29 cellular contexts compared by ENCODE assay signal in the genomic region with DNA sequence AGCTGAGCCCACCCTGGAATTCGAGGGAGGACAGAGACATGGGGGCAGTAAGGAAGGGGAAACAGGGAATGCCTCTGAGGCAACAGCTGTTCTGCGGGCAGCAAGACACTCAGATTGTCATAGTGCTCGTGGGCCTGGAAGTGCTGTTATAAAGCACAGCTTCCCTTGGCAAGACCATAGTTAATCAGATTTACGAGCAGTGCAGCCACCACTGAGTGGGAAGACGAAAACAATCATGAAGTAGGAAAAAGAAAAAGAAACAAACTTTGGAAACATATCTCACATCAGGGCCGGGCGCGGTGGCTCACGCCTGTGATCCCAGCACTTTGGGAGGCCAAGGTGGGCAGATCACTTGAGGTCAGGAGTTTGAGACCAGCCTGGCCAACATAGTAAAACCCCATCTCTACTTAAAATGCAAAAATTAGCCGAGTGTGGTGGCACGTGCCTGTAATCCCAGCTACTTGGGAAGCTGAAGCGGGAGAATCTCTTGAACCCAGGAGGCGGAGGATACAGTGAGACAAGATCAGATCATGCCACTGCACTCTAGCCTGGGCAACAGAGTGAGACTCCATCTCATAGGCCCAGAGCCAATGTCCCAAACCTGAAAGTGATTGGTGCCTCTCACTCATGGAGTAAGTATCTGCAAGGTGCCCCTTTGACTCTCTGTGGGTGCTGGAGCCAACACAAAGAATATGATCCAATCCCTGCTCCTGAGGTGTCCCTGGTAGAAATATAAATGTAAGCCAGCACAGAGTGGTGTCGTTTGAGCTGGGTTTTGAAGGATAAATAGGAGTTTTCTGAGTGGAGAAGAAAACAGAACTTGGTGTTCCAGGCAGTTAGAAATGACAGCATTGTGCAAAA. TPM values are rescaled to one million over a fixed set of nuclear protein-coding genes. Genes with fewer than 3 reads are reported as not detected.
A peak's percentile ranks its signal among the peaks of the same experiment; 100 is the strongest.
DNase-seq lines count a peak whose midpoint lies in the region; ATAC-seq and TF ChIP-seq lines count a peak whose summit lies in the region.
"Had no signal": no experiment of that assay in that cellular context is flagged by ENCODE, and none has a peak within 500 bp of the region (broad histone marks: within the 10 kb centered on the region; RNA-seq: fewer than 3 reads in every experiment).

No MANE protein-coding gene starts in this region.

- no peak overlapping the region for H3K4me3 Mint-ChIP-seq in GM23338
- H3K4me3 Mint-ChIP-seq: brain, neural crest cell had no signal

- POLR2A ChIA-PET in HEK293 (lab: Yijun Ruan, JAX) (no interaction called here), OCI-LY7 (lab: Charles Lee) (interaction anchor here (0.6 kb wide), 1 partner anchor 37 kb away, joined by 5 read pairs; no protein-coding TSS in a partner anchor)

- TF ChIP-seq CTCF in HEK293 (tag by site-specific recombination; IDR thresholded peaks at IDR 0.05) (no peak), OCI-LY7 (conservative IDR thresholded peaks at IDR 0.05; ENCODE audit: low read length) (no peak), hepatocyte (IDR thresholded peaks at IDR 0.05; ENCODE audit: poor library complexity) (no peak), foreskin fibroblast (IDR thresholded peaks at IDR 0.05; ENCODE audit: low read depth, low read length) (no peak), left lung (IDR thresholded peaks at IDR 0.05) (no peak), GM23338 (conservative IDR thresholded peaks at IDR 0.05; ENCODE audit: low read depth in 2 of 2) (no peak)

- TSS peak; percentile 58 for BruUV-seq in OCI-LY7 (replicated peaks; lab: Mats Ljungman, UMichigan)

- peaks cover 29% of the 10 kb centered on the region for H3K36me3 Mint-ChIP-seq in GM23338 (ENCODE audit: low read depth)

- no peak overlapping the region for H3K4me3 ChIP-seq in HEK293 (ENCODE audit: low read depth, low read length)
- H3K4me3 ChIP-seq in OCI-LY7 (ENCODE audit: low read depth, low read length, poor library complexity, severe bottlenecking), result no peak overlapping the region
- H3K4me3 ChIP-seq in hepatocyte, result no peak overlapping the region
- no peak overlapping the region for H3K4me3 ChIP-seq in skeletal muscle satellite cell (ENCODE audit: low read length)
- H3K4me3 ChIP-seq in foreskin fibroblast (ENCODE audit: low read depth in 1 of 2, low read length in 2 of 2), result no peak overlapping the region
- H3K4me3 ChIP-seq in left lung, result no peak overlapping the region
- H3K4me3 ChIP-seq in GM23338, result no peak overlapping the region
- H3K4me3 ChIP-seq: esophagus muscularis mucosa, gastroesophageal sphincter, lung, suprapubic skin, upper lobe of right lung had no signal

- H3K79me2 ChIP-seq in OCI-LY7 (ENCODE audit: insufficient read depth, low read depth, low read length) (no peaks in the 10 kb centered on the region), hepatocyte (no peaks in the 10 kb centered on the region), GM23338 (replicated peaks; ENCODE audit: insufficient read depth) (no peaks in the 10 kb centered on the region)
- H3K79me2 ChIP-seq: parathyroid adenoma had no signal

- 92% methylated on average over 14 of the region's 14 CpGs for WGBS in hepatocyte (ENCODE audit: low lambda C conversion rate, missing lambda C conversion rate)

- H4K20me1 ChIP-seq in OCI-LY7 (ENCODE audit: insufficient read depth, low read length) (no peaks in the 10 kb centered on the region), hepatocyte (ENCODE audit: insufficient read depth, poor library complexity, severe bottlenecking) (no peaks in the 10 kb centered on the region), GM23338 (replicated peaks; ENCODE audit: insufficient read depth) (0 out of 2 replicates have a peak, but pooled peaks cover 6% of the 10 kb centered on the region)

- ATAC-seq in left lung (no peak), GM23338 (no peak)
- ATAC-seq: gastroesophageal sphincter, upper lobe of right lung had no signal

- H3K4me1 ChIP-seq in HEK293 (ENCODE audit: control insufficient read depth, insufficient read depth, low read length) (no peaks in the 10 kb centered on the region), OCI-LY7 (ENCODE audit: insufficient read depth, low read length, poor library complexity, severe bottlenecking) (no peaks in the 10 kb centered on the region), hepatocyte (ENCODE audit: insufficient read depth) (no peaks in the 10 kb centered on the region), skeletal muscle satellite cell (ENCODE audit: control insufficient read depth, insufficient read depth, low read length) (peaks cover 17% of the 10 kb centered on the region), left lung (no peaks in the 10 kb centered on the region), GM23338 (ENCODE audit: insufficient read depth) (no peaks in the 10 kb centered on the region)
- H3K4me1 ChIP-seq: esophagus muscularis mucosa, gastroesophageal sphincter, parathyroid adenoma, upper lobe of right lung had no signal

- H2AFZ ChIP-seq in OCI-LY7 (ENCODE audit: low read length), result no peak overlapping the region
- H2AFZ ChIP-seq in hepatocyte, result no peak overlapping the region
- no peak overlapping the region for H2AFZ ChIP-seq in GM23338
- H2AFZ ChIP-seq: parathyroid adenoma had no signal

- 0 out of 2 replicates have a peak, but pooled peaks cover 7% of the 10 kb centered on the region for H3F3A ChIP-seq in GM23338 (replicated peaks; ENCODE audit: low read depth)

- CTCF ChIA-PET in HEK293 (lab: Yijun Ruan, JAX), result interaction anchor here (0.6 to 1.0 kb wide), 4 partner anchors 46 to 264 kb away, joined by 3 to 4 read pairs (median 3); a partner anchor contains a TSS
- CTCF ChIA-PET in OCI-LY7 (lab: Charles Lee; ENCODE audit: unreplicated experiment), result interaction anchor here (0.6 kb wide), 1 partner anchor 773 kb away, joined by 4 read pairs; no protein-coding TSS in a partner anchor

- H3K4me2 ChIP-seq in OCI-LY7 (ENCODE audit: low read length) (no peak overlapping the region), hepatocyte (no peak overlapping the region), skeletal muscle satellite cell (ENCODE audit: low read length) (peak overlapping the region; percentile 59), GM23338 (no peak overlapping the region)

- DNase-seq in OCI-LY7 (ENCODE audit: low spot score) (no peak), hepatocyte (ENCODE audit: low spot score) (no peak), NCI-H526 treated with DMSO at 0.1 percent for 48 hours (lab: John Stamatoyannopoulos, UW) (no peak), foreskin fibroblast (no peak), left lung (no peak), GM23338 (ENCODE audit: low spot score) (no peak)
- DNase-seq: activated CD4-positive, alpha-beta T cell treated with anti-CD3 and anti-CD28 coated beads, Interleukin-2, amount 50 U/mL, for 4 hours; activated CD4-positive, CD25-positive, alpha-beta regulatory T cell; activated naive CD4-positive, alpha-beta T cell treated with Interleukin-2 at 50 U/mL for 16 hours; Calu3; cerebellar nuclear complex; DMS79 treated with DMSO at 0.1 percent for 48 hours; hippocampal formation; MV-4-11; NCI-H82; retina; RPMI8226; stimulated activated CD4-positive, alpha-beta T cell treated with anti-CD3 and anti-CD28 coated beads, Interleukin-1b, Interleukin-23, amount 100 ng/mL, for 48 hours; stimulated activated naive CD4-positive, alpha-beta T cell treated with Interleukin-2 at 50 U/mL for 16 hours; upper lobe of right lung had no signal

- no peaks in the 10 kb centered on the region for H3K9me3 Mint-ChIP-seq in GM23338
- H3K9me3 Mint-ChIP-seq: brain, neural crest cell had no signal

- intact Hi-C loops in OCI-LY7 (cut with micrococcal nuclease; ENCODE audit: unreplicated experiment), result no loop called here
- intact Hi-C loops in left lung (cut with DNase I), result no loop called here

- H3K27ac Mint-ChIP-seq in GM23338, result no peak overlapping the region

- H3K27me3 Mint-ChIP-seq in GM23338 (ENCODE audit: insufficient read depth, low read depth, poor library complexity), result peaks cover 7% of the 10 kb centered on the region
- H3K27me3 Mint-ChIP-seq: brain had no signal

- H3K9ac ChIP-seq in skeletal muscle satellite cell (ENCODE audit: low read depth, low read length), result peak overlapping the region; percentile 62
- H3K9ac ChIP-seq: parathyroid adenoma had no signal

- H3K27ac ChIP-seq in HEK293 (ENCODE audit: extremely low read depth, low read depth, low read length) (no peak overlapping the region), OCI-LY7 (ENCODE audit: low read depth, low read length, poor library complexity, severe bottlenecking) (no peak overlapping the region), hepatocyte (peak overlapping the region; percentile 28), left lung (no peak overlapping the region), GM23338 (ENCODE audit: low read depth) (no peak overlapping the region)
- H3K27ac ChIP-seq: esophagus muscularis mucosa, gastroesophageal sphincter, parathyroid adenoma, suprapubic skin, upper lobe of right lung had no signal

- H3K36me3 ChIP-seq in HEK293 (ENCODE audit: control insufficient read depth in 2 of 2, insufficient read depth in 1 of 2, low read length in 2 of 2), result peaks cover 0 to 74% of the 10 kb centered on the region in 2 experiments; a peak in 2 of 3 replicates
- H3K36me3 ChIP-seq in OCI-LY7 (ENCODE audit: insufficient read depth, low read length), result peaks cover 5% of the 10 kb centered on the region; the same call in 1 of the 2 replicates
- H3K36me3 ChIP-seq in hepatocyte (replicated peaks; ENCODE audit: insufficient read depth, low read depth), result no peaks in the 10 kb centered on the region
- peaks cover 22% of the 10 kb centered on the region for H3K36me3 ChIP-seq in skeletal muscle satellite cell (ENCODE audit: insufficient read depth, low read length)
- peaks cover 0 to 11% of the 10 kb centered on the region in 2 donors for H3K36me3 ChIP-seq in left lung
- peaks cover 5% of the 10 kb centered on the region; the same call in 1 of the 2 replicates for H3K36me3 ChIP-seq in GM23338 (ENCODE audit: insufficient read depth)
- H3K36me3 ChIP-seq: upper lobe of right lung had no signal

- no peaks in the 10 kb centered on the region for H3K4me1 Mint-ChIP-seq in GM23338
- H3K4me1 Mint-ChIP-seq: neural crest cell had no signal

- H3K9me3 ChIP-seq in HEK293 (ENCODE audit: control insufficient read depth, insufficient read depth, low read depth, low read length), result no peaks in the 10 kb centered on the region
- H3K9me3 ChIP-seq in OCI-LY7 (ENCODE audit: low read length), result no peaks in the 10 kb centered on the region
- no peaks in the 10 kb centered on the region for H3K9me3 ChIP-seq in hepatocyte (ENCODE audit: low read depth)
- H3K9me3 ChIP-seq in skeletal muscle satellite cell (replicated peaks; ENCODE audit: low read length), result no peaks in the 10 kb centered on the region
- H3K9me3 ChIP-seq in left lung, result no peaks in the 10 kb centered on the region
- H3K9me3 ChIP-seq: esophagus muscularis mucosa, gastroesophageal sphincter, suprapubic skin, upper lobe of right lung had no signal

- H3K27me3 ChIP-seq in hepatocyte (no peaks in the 10 kb centered on the region), skeletal muscle satellite cell (ENCODE audit: control insufficient read depth, insufficient read depth, low read length) (no peaks in the 10 kb centered on the region), left lung (no peaks in the 10 kb centered on the region), GM23338 (ENCODE audit: insufficient read depth) (no peaks in the 10 kb centered on the region)
- H3K27me3 ChIP-seq: esophagus muscularis mucosa, gastroesophageal sphincter, suprapubic skin, upper lobe of right lung had no signal

- H3K9me2 ChIP-seq in OCI-LY7 (ENCODE audit: insufficient read depth, low read length), result no peaks in the 10 kb centered on the region
- no peaks in the 10 kb centered on the region for H3K9me2 ChIP-seq in hepatocyte (replicated peaks; ENCODE audit: insufficient read depth)
- no peaks in the 10 kb centered on the region for H3K9me2 ChIP-seq in GM23338 (ENCODE audit: insufficient read depth)

RNA-seq across cellular contexts. Expression of a gene that starts 55.6 kb away (rescaled TPM):
- not detected in 2 replicates for total RNA-seq in OCI-LY7 (2014; rRNA removed; shearing (Covaris generic))
- total RNA-seq in OCI-LY7 (2022), result not detected in 2 replicates
- total RNA-seq in hepatocyte, result 6.9 and 9.1 TPM in 2 replicates
- polyA plus RNA-seq in hepatocyte, result 7.1 and 13.5 TPM in 2 replicates
- total RNA-seq in skeletal muscle satellite cell (2012; rRNA removed), result 4.1 and 9.2 TPM in 2 replicates
- total RNA-seq in left lung, result 10 to 100 TPM; 15.3 to 16.4 TPM
- 8.8 and 9.0 TPM in 2 replicates for total RNA-seq in GM23338 (2014; rRNA removed; shearing (Covaris generic))
- polyA plus RNA-seq in GM23338 (2016; fragmentation: Nextera tagmentation; extraction: Ambion mirVana), result 1.3 and 1.9 TPM in 2 replicates
